In the genomic region with DNA sequence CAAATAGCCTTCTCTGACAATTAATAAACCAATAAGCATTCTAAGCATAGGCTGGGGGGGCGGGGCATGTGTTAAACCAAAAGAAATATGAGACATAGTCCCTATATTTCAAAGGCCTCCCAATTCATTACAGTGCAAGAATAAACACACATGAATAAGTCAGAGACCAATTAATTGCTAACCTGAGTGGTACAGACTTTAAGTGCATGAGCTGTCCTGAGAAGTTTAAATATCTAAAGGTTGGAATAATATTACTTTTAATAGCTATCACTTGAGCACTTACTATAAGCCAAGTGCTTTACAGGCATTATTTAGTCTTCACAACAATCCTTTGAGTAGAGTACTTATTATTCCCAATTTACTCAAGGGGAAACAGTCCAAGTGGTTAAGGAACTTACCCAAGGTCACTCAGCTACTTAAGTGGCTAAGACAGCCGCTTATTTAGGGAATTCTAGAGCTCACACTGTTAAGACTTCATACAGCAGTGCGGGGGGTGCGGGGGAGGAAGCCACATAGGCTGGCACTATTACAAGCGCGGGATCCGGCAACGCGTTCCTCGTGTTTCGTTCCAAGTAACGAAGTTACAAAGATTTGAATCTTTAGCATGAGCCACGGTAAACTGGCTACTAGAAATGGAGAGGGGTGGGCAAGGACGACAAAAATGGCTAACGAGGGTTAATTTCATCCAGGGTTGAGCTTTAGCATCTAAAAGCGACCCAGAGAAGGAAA, we compare ENCODE assay signal across 8 cellular contexts. TPM values are rescaled to one million over a fixed set of nuclear protein-coding genes. Genes with fewer than 3 reads are reported as not detected.
A peak's percentile ranks its signal among the peaks of the same experiment; 100 is the strongest.
DNase-seq lines count a peak whose midpoint lies in the region; ATAC-seq lines count a peak whose summit lies in the region.

No MANE protein-coding gene starts in this region.

- peaks cover 7% of the 10 kb centered on the region for H3K36me3 ChIP-seq in Karpas-422 (ENCODE audit: insufficient read depth, low read length)

- H3K27me3 ChIP-seq in Karpas-422 (ENCODE audit: low read length): no peaks in the 10 kb centered on the region

- no peaks in the 10 kb centered on the region for H3K36me3 Mint-ChIP-seq in activated naive CD4-positive, alpha-beta T cell treated with anti-CD3 and anti-CD28 coated beads, Interleukin-2, amount 50 U/mL, for 24 hours

- H3K9me2 ChIP-seq in Karpas-422 (replicated peaks; ENCODE audit: insufficient read depth, low read length): no peaks in the 10 kb centered on the region

- peaks cover 5% of the 10 kb centered on the region; the same call in 1 of the 2 replicates for H4K20me1 ChIP-seq in Karpas-422 (ENCODE audit: insufficient read depth, low read depth, low read length)

- peaks cover 30% of the 10 kb centered on the region for H3K4me1 ChIP-seq in Karpas-422 (ENCODE audit: low read length)

- peak overlapping the region; percentile 95 for H3K4me3 Mint-ChIP-seq in activated naive CD4-positive, alpha-beta T cell treated with anti-CD3 and anti-CD28 coated beads, Interleukin-2, amount 50 U/mL, for 24 hours

- H3K27ac Mint-ChIP-seq in activated naive CD4-positive, alpha-beta T cell treated with anti-CD3 and anti-CD28 coated beads, Interleukin-2, amount 50 U/mL, for 24 hours: peak overlapping the region; percentile 96

- H3K4me2 ChIP-seq in Karpas-422 (ENCODE audit: low read depth, low read length, poor library complexity, severe bottlenecking): peak overlapping the region; percentile 70

- H3K9me3 Mint-ChIP-seq in activated naive CD4-positive, alpha-beta T cell treated with anti-CD3 and anti-CD28 coated beads, Interleukin-2, amount 50 U/mL, for 24 hours: no peaks in the 10 kb centered on the region

- peaks cover 35% of the 10 kb centered on the region for H3K4me1 Mint-ChIP-seq in activated naive CD4-positive, alpha-beta T cell treated with anti-CD3 and anti-CD28 coated beads, Interleukin-2, amount 50 U/mL, for 24 hours

- H3K9me3 ChIP-seq in Karpas-422 (ENCODE audit: low read length) (no peaks in the 10 kb centered on the region), iPS-18c (ENCODE audit: control insufficient read depth, insufficient read depth, low read length) (peaks cover 8% of the 10 kb centered on the region)

- H3K79me2 ChIP-seq in Karpas-422 (ENCODE audit: low read length): peaks cover 68% of the 10 kb centered on the region

- ATAC-seq in GM19328 (IDR thresholded peaks at IDR 0.05; ENCODE audit: unreplicated experiment) (no peak), HG02970 (IDR thresholded peaks at IDR 0.05; ENCODE audit: low FRiP score, unreplicated experiment) (no peak)

- H2AFZ ChIP-seq in Karpas-422 (ENCODE audit: low read length): no peak overlapping the region

- peak overlapping the region; percentile 90 for H3K9ac ChIP-seq in Karpas-422 (ENCODE audit: low read length)

- 0 out of 2 replicates have a peak overlapping the region, but pooled peaks have one; percentile 11 for H3K27ac ChIP-seq in Karpas-422 (ENCODE audit: low read length)

- peak; percentile 18 for DNase-seq in COLO668 (lab: John Stamatoyannopoulos, UW; ENCODE audit: unreplicated experiment)
- peak; percentile 51 for DNase-seq in Karpas-422
- DNase-seq in stimulated activated CD4-positive, alpha-beta T cell treated with anti-CD3 and anti-CD28 coated beads, Interleukin-2, amount 100 ng/mL, for 24 hours: peak; percentile 18 to 32
- DNase-seq in SW480 (ENCODE audit: low spot score): no peak

- H3K27me3 Mint-ChIP-seq in activated naive CD4-positive, alpha-beta T cell treated with anti-CD3 and anti-CD28 coated beads, Interleukin-2, amount 50 U/mL, for 24 hours: no peaks in the 10 kb centered on the region

- H3K4me3 ChIP-seq in Karpas-422 (ENCODE audit: low read length) (peak overlapping the region; percentile 90), iPS-18c (ENCODE audit: insufficient read depth, low read depth, low read length) (peak overlapping the region; percentile 73)

RNA-seq across cellular contexts. Expression of gene THOC2, which starts 1.4 kb away (rescaled TPM):
- total RNA-seq in Karpas-422 (2014; rRNA removed; shearing (Covaris generic); ENCODE audit: low replicate concordance): 86.1 and 136 TPM in 2 replicates
